Comparison of ENCODE assay signal across 1 cellular context in genomic region chr5:36151434-36152323, GRCh38.
A peak's percentile ranks its signal among the peaks of the same experiment; 100 is the strongest.
TF ChIP-seq lines count a peak whose summit lies in the region.

Gene LMBRD2, minus strand, starts transcription at chr5:36151887. Its CDS starts 8,538 bp downstream, at chr5:36143349.
Gene SKP2, plus strand, starts transcription at chr5:36152111. Its CDS starts 152 bp downstream, at chr5:36152263.

TF ChIP-seq in GM12878, 131 proteins besides CTCF, POLR2A, EP300 and RAD21 (continued from another document):
- TF ChIP-seq SMAD5 (IDR thresholded peaks at IDR 0.05; ENCODE audit: low read depth) (peak; percentile 69; the same call in 1 of the 2 replicates), GATAD2B (conservative IDR thresholded peaks at IDR 0.05; ENCODE audit: low read depth) (0 out of 2 replicates have a peak, but pooled peaks have one; percentile 53), BMI1 (IDR thresholded peaks at IDR 0.05; ENCODE audit: borderline replicate concordance) (no peak), PRDM15 (CRISPR knock-in tag; IDR thresholded peaks at IDR 0.05) (no peak), CBX3 (IDR thresholded peaks at IDR 0.05; ENCODE audit: borderline replicate concordance, low read depth) (no peak), MEF2A (IDR thresholded peaks at IDR 0.05; ENCODE audit: insufficient read depth, low read depth, low read length) (no peak), NR2C1 (IDR thresholded peaks at IDR 0.05) (0 out of 2 replicates have a peak, but pooled peaks have one; percentile 25), IRF4 (IDR thresholded peaks at IDR 0.05; ENCODE audit: low read depth, low read length) (peak; percentile 50; the same call in 1 of the 2 replicates), GABPA (IDR thresholded peaks at IDR 0.05; ENCODE audit: low read depth) (peak; percentile 80), ZBTB11 (CRISPR knock-in tag; IDR thresholded peaks at IDR 0.05) (no peak), HDGF (IDR thresholded peaks at IDR 0.05) (peak; percentile 88), POU2F2 (IDR thresholded peaks at IDR 0.05; ENCODE audit: borderline replicate concordance, low read depth, low read length) (0 out of 3 replicates have a peak, but pooled peaks have one; percentile 8), MXI1 (IDR thresholded peaks at IDR 0.05; ENCODE audit: low read depth, low read length) (peak; percentile 53), BHLHE40 (IDR thresholded peaks at IDR 0.05; ENCODE audit: borderline replicate concordance in 1 of 2, low read depth in 2 of 2, low read length in 1 of 2) (peak in 1 of 2 experiments; percentile 40; a peak in 1 of 4 replicates), NFIC (IDR thresholded peaks at IDR 0.05; ENCODE audit: low read depth, low read length) (no peak; the same call in 1 of the 2 replicates), JUND (IDR thresholded peaks at IDR 0.05; ENCODE audit: low read depth, low read length) (no peak), STAT1 (conservative IDR thresholded peaks at IDR 0.05) (no peak), CHD4 (IDR thresholded peaks at IDR 0.05) (no peak), NR2F1 (conservative IDR thresholded peaks at IDR 0.05) (0 out of 2 replicates have a peak, but pooled peaks have one; percentile 15), ZBTB40 (IDR thresholded peaks at IDR 0.05; ENCODE audit: borderline replicate concordance) (peak; percentile 81; the same call in 1 of the 2 replicates), SP1 (IDR thresholded peaks at IDR 0.05; ENCODE audit: low read depth, low read length) (peak; percentile 39), NKRF (conservative IDR thresholded peaks at IDR 0.05) (peak; percentile 63), CHD1 (IDR thresholded peaks at IDR 0.05; ENCODE audit: low read depth, low read length) (no peak), RELB (IDR thresholded peaks at IDR 0.05; ENCODE audit: low read depth) (no peak), HCFC1 (IDR thresholded peaks at IDR 0.05; ENCODE audit: low read length) (peak; percentile 96), ZBED1 (IDR thresholded peaks at IDR 0.05; ENCODE audit: borderline replicate concordance) (no peak), E2F4 (IDR thresholded peaks at IDR 0.05; ENCODE audit: low read depth, low read length) (peak; percentile 71), HSF1 (IDR thresholded peaks at IDR 0.05; ENCODE audit: low read depth, low read length) (0 out of 2 replicates have a peak, but pooled peaks have one; percentile 10), ELK1 (IDR thresholded peaks at IDR 0.05; ENCODE audit: low read depth, low read length) (no peak), PAX5 (IDR thresholded peaks at IDR 0.05; ENCODE audit: borderline replicate concordance, low read depth, low read length) (peak; percentile 35; the same call in 1 of the 2 replicates), POLR2AphosphoS5 (IDR thresholded peaks at IDR 0.05; ENCODE audit: low read length) (peak; percentile 60; the same call in 1 of the 2 replicates), TBL1XR1 (IDR thresholded peaks at IDR 0.05; ENCODE audit: low read depth, low read length) (no peak; the same call in 1 of the 2 replicates), IKZF1 (conservative IDR thresholded peaks at IDR 0.05) (peak; percentile 94), YY1 (IDR thresholded peaks at IDR 0.05; ENCODE audit: low read depth, low read length) (peak; percentile 87), EGR1 (IDR thresholded peaks at IDR 0.05; ENCODE audit: borderline replicate concordance in 1 of 2, low read depth in 2 of 2, low read length in 2 of 2) (peak in 1 of 2 experiments; percentile 54; a peak in 1 of 3 replicates), RELA (IDR thresholded peaks at IDR 0.05; ENCODE audit: borderline replicate concordance, partially characterized antibody) (peak; percentile 19), CBX5 (IDR thresholded peaks at IDR 0.05; ENCODE audit: low read depth) (peak; percentile 57; the same call in 1 of the 2 replicates), NFXL1 (IDR thresholded peaks at IDR 0.05; ENCODE audit: borderline replicate concordance) (0 out of 2 replicates have a peak, but pooled peaks have one; percentile 17), ZNF207 (IDR thresholded peaks at IDR 0.05; ENCODE audit: borderline replicate concordance) (0 out of 2 replicates have a peak, but pooled peaks have one; percentile 40)
TF ChIP-seq in GM12878: peak in this region for 46.
